ENCODE assay signal across 22 cellular contexts in the genomic region with DNA sequence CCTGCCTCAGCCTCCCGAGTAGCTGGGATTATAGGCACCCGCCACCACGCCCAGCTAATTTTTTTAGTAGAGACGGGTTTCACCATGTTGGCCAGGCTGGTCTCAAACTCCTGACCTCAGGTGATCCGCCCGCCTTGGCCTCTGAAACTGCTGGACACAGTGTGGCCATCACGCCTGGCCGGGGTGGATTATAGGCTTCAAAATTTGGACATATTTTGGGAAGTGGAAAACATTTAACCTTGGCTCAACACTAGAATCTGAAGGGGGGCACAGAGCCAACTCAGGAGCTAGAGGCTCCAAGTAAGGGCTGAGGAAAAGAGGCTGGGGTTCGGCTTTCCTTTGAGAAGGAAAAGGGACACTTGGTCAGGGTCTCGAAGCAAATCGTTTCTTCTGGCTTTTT. TPM values are rescaled to one million over a fixed set of nuclear protein-coding genes. Genes with fewer than 3 reads are reported as not detected.
DNase-seq lines count a peak whose midpoint lies in the region; ATAC-seq and TF ChIP-seq lines count a peak whose summit lies in the region.
"Had no signal": no experiment of that assay in that cellular context is flagged by ENCODE, and none has a peak within 500 bp of the region (broad histone marks: within the 10 kb centered on the region; RNA-seq: fewer than 3 reads in every experiment).

No MANE protein-coding gene starts in this region.

- no peak overlapping the region for H2BK5ac ChIP-seq in mesendoderm (ENCODE audit: low read length)

- H4K8ac ChIP-seq in mesendoderm (ENCODE audit: low read depth, low read length), result no peak overlapping the region

- H3K36me3 ChIP-seq in right atrium auricular region, result peaks cover 32% of the 10 kb centered on the region
- peaks cover 19% of the 10 kb centered on the region for H3K36me3 ChIP-seq in neural cell (ENCODE audit: insufficient read depth, low read length)
- peaks cover 0 to 19% of the 10 kb centered on the region in 2 donors for H3K36me3 ChIP-seq in vagina
- peaks cover 4% of the 10 kb centered on the region for H3K36me3 ChIP-seq in mesendoderm (ENCODE audit: control insufficient read depth, insufficient read depth, low read length)

- H3K18ac ChIP-seq in mesendoderm (ENCODE audit: low read length), result no peak overlapping the region

- no peak overlapping the region for H4K5ac ChIP-seq in mesendoderm (ENCODE audit: low read length)

- no peak for TF ChIP-seq EP300 in neural cell (conservative IDR thresholded peaks at IDR 0.05; ENCODE audit: poor library complexity, severe bottlenecking)

- H2AFZ ChIP-seq in neural cell (ENCODE audit: low read depth, low read length), result no peak overlapping the region
- H2AFZ ChIP-seq: GM23248 had no signal

- H3K79me2 ChIP-seq in neural cell (replicated peaks; ENCODE audit: insufficient read depth, low read length) (peaks cover 21% of the 10 kb centered on the region), mesendoderm (ENCODE audit: control insufficient read depth, insufficient read depth, low read length) (peaks cover 5% of the 10 kb centered on the region)

- H3K9me2 ChIP-seq in neural cell (ENCODE audit: insufficient read depth, low read length), result no peaks in the 10 kb centered on the region

- TF ChIP-seq POLR2A in vagina (IDR thresholded peaks at IDR 0.05), result no peak

- H2AK5ac ChIP-seq in mesendoderm (ENCODE audit: low read length), result no peak overlapping the region

- H3K4me1 ChIP-seq in right atrium auricular region (peaks cover 0 to 37% of the 10 kb centered on the region in 2 donors), vagina (peaks cover 30% of the 10 kb centered on the region), mesendoderm (ENCODE audit: control insufficient read depth, low read depth, low read length) (peaks cover 19% of the 10 kb centered on the region)
- H3K4me1 ChIP-seq: prostate gland had no signal

- no peaks in the 10 kb centered on the region for H3K9me3 ChIP-seq in right atrium auricular region
- no peaks in the 10 kb centered on the region for H3K9me3 ChIP-seq in neural cell (ENCODE audit: low read length)
- no peaks in the 10 kb centered on the region for H3K9me3 ChIP-seq in vagina
- H3K9me3 ChIP-seq: prostate gland, testis had no signal

- peaks cover 1% of the 10 kb centered on the region for H4K20me1 ChIP-seq in neural cell (ENCODE audit: insufficient read depth)

- no peak for TF ChIP-seq CTCF in right atrium auricular region (IDR thresholded peaks at IDR 0.05)
- no peak for TF ChIP-seq CTCF in VCaP (conservative IDR thresholded peaks at IDR 0.05)
- TF ChIP-seq CTCF in neural cell (IDR thresholded peaks at IDR 0.05; ENCODE audit: poor library complexity, severe bottlenecking), result no peak
- no peak for TF ChIP-seq CTCF in vagina (IDR thresholded peaks at IDR 0.05)

- H3K27me3 ChIP-seq in right atrium auricular region (no peaks in the 10 kb centered on the region), neural cell (ENCODE audit: insufficient read depth, low read depth, low read length) (no peaks in the 10 kb centered on the region), vagina (no peaks in the 10 kb centered on the region), mesendoderm (ENCODE audit: insufficient read depth, low read length, poor library complexity) (no peaks in the 10 kb centered on the region)
- H3K27me3 ChIP-seq: testis had no signal

- H3K4ac ChIP-seq in mesendoderm (ENCODE audit: low read depth, low read length), result no peak overlapping the region

- intact Hi-C loops in left ventricle myocardium superior (cut with micrococcal nuclease), result no loop called here
- intact Hi-C loops in vagina (cut with DNase I), result no loop called here

- H3K27ac ChIP-seq in right atrium auricular region, result peak overlapping the region; percentile 21 to 62
- H3K27ac ChIP-seq in VCaP, result peak overlapping the region; percentile 100
- H3K27ac ChIP-seq in neural cell (ENCODE audit: low read length), result peak overlapping the region; percentile 89
- peak overlapping the region; percentile 43 for H3K27ac ChIP-seq in vagina
- no peak overlapping the region for H3K27ac ChIP-seq in mesendoderm (ENCODE audit: low read depth, low read length)
- H3K27ac ChIP-seq: GM23248, KMS-11 had no signal

- H3K4me2 ChIP-seq in neural cell (ENCODE audit: low read length) (no peak overlapping the region), mesendoderm (ENCODE audit: low read length) (no peak overlapping the region)
- H3K4me2 ChIP-seq: KMS-11 had no signal

- H3K79me1 ChIP-seq in mesendoderm (ENCODE audit: low read length), result peaks cover 7% of the 10 kb centered on the region

- H3F3A ChIP-seq in neural cell (ENCODE audit: insufficient read depth, low read length, poor library complexity, severe bottlenecking), result peaks cover 3% of the 10 kb centered on the region

- no peak overlapping the region for H3K23ac ChIP-seq in mesendoderm (ENCODE audit: low read length)

- WGBS in mesendoderm (ENCODE audit: extremely low coverage, insufficient coverage, low lambda C conversion rate), result no CpG with 5 or more reads among the region's 11 CpGs

- H3K56ac ChIP-seq in mesendoderm (ENCODE audit: low read length), result no peak overlapping the region

- TF ChIP-seq RAD21 in neural cell (conservative IDR thresholded peaks at IDR 0.05), result no peak

- no peak overlapping the region for H2BK120ac ChIP-seq in mesendoderm (ENCODE audit: low read depth, low read length)

- DNase-seq in right atrium auricular region (ENCODE audit: low spot score) (no peak), left ventricle myocardium superior (no peak), vagina (ENCODE audit: extremely low spot score in 2 of 2) (no peak), NCI-H1417 (lab: John Stamatoyannopoulos, UW) (no peak), T-helper 2 cell (no peak), mesendoderm (no peak)
- DNase-seq: activated CD4-positive, alpha-beta T cell treated with anti-CD3 and anti-CD28 coated beads for 4 hours; activated effector memory CD4-positive, alpha-beta T cell treated with Interleukin-2 at 50 U/mL for 16 hours; aorta; CD4-positive, alpha-beta memory T cell; DMS79; GM23248; HFFc6; left cardiac atrium; NCI-H187 treated with DMSO at 0.1 percent for 48 hours; NCI-H774; SHP77 treated with DMSO at 0.1 percent for 48 hours; testis had no signal

- H3K9ac ChIP-seq in neural cell (ENCODE audit: low read length), result peak overlapping the region; percentile 63
- H3K9ac ChIP-seq in mesendoderm (ENCODE audit: low read length), result no peak overlapping the region
- H3K9ac ChIP-seq: GM23248, KMS-11 had no signal

- no peak overlapping the region for H3K4me3 ChIP-seq in right atrium auricular region
- H3K4me3 ChIP-seq in neural cell (ENCODE audit: low read length), result no peak overlapping the region
- no peak overlapping the region for H3K4me3 ChIP-seq in vagina
- no peak overlapping the region for H3K4me3 ChIP-seq in mesendoderm (ENCODE audit: low read length)
- H3K4me3 ChIP-seq: GM23248, prostate gland, testis had no signal

- no peak overlapping the region for H2BK15ac ChIP-seq in mesendoderm (replicated peaks; ENCODE audit: low read depth)

- no peak for ATAC-seq in left ventricle myocardium superior
- ATAC-seq: left cardiac atrium had no signal

TF ChIP-seq in neural cell, 6 proteins besides CTCF, POLR2A, EP300 and RAD21:
- TF ChIP-seq, protein P1, sequence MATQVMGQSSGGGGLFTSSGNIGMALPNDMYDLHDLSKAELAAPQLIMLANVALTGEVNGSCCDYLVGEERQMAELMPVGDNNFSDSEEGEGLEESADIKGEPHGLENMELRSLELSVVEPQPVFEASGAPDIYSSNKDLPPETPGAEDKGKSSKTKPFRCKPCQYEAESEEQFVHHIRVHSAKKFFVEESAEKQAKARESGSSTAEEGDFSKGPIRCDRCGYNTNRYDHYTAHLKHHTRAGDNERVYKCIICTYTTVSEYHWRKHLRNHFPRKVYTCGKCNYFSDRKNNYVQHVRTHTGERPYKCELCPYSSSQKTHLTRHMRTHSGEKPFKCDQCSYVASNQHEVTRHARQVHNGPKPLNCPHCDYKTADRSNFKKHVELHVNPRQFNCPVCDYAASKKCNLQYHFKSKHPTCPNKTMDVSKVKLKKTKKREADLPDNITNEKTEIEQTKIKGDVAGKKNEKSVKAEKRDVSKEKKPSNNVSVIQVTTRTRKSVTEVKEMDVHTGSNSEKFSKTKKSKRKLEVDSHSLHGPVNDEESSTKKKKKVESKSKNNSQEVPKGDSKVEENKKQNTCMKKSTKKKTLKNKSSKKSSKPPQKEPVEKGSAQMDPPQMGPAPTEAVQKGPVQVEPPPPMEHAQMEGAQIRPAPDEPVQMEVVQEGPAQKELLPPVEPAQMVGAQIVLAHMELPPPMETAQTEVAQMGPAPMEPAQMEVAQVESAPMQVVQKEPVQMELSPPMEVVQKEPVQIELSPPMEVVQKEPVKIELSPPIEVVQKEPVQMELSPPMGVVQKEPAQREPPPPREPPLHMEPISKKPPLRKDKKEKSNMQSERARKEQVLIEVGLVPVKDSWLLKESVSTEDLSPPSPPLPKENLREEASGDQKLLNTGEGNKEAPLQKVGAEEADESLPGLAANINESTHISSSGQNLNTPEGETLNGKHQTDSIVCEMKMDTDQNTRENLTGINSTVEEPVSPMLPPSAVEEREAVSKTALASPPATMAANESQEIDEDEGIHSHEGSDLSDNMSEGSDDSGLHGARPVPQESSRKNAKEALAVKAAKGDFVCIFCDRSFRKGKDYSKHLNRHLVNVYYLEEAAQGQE (IDR thresholded peaks at IDR 0.05; ENCODE audit: borderline replicate concordance), result no peak
- TF ChIP-seq EZH2 (IDR thresholded peaks at IDR 0.05; ENCODE audit: borderline replicate concordance, insufficient read depth, low read length, poor library complexity, severe bottlenecking) (no peak), POLR2AphosphoS5 (IDR thresholded peaks at IDR 0.05) (no peak)

RNA-seq across cellular contexts. Expression of a gene that starts 2.2 kb away (rescaled TPM):
- total RNA-seq in right atrium auricular region, result 1 to 10 TPM in 1 of 2 donors, under 1 TPM in 1; 0.75 to 1.0 TPM
- total RNA-seq in left ventricle myocardium superior, result 1.4 TPM
- polyA plus RNA-seq in neural cell, result 199 and 213 TPM in 2 replicates
- 271 and 294 TPM in 2 replicates for polyA minus RNA-seq in neural cell
- 4.9 TPM for total RNA-seq in vagina
- polyA plus RNA-seq in mesendoderm (2013, experiment 1 of 2), result 4.6 TPM
- 4.5 TPM for polyA plus RNA-seq in mesendoderm (2013, experiment 2 of 2)

RNA-seq across cellular contexts. Expression of a gene that starts 40.3 kb away (rescaled TPM):
- total RNA-seq in right atrium auricular region, result 10 to 100 TPM; 42.2 to 43.8 TPM
- total RNA-seq in left ventricle myocardium superior, result 67.8 TPM
- polyA plus RNA-seq in neural cell, result 43.9 and 54.1 TPM in 2 replicates
- 89.0 and 92.8 TPM in 2 replicates for polyA minus RNA-seq in neural cell
- 46.9 TPM for total RNA-seq in vagina
- 188 TPM for polyA plus RNA-seq in mesendoderm (2013, experiment 1 of 2)
- polyA plus RNA-seq in mesendoderm (2013, experiment 2 of 2), result 199 TPM
